In genomic region chr10:34104829-34105572, GRCh38 we compare ENCODE assay signal across 27 cellular contexts.
DNase-seq lines count a peak whose midpoint lies in the region; ATAC-seq, FAIRE-seq and TF ChIP-seq lines count a peak whose summit lies in the region.
"Had no signal": no experiment of that assay in that cellular context is flagged by ENCODE, and none has a peak within 500 bp of the region (broad histone marks: within the 10 kb centered on the region; RNA-seq: fewer than 3 reads in every experiment).

No MANE protein-coding gene starts in this region.

- peaks cover 0 to 7% (median 0%) of the 10 kb centered on the region in 3 experiments; a peak in 2 of 7 replicates for H3K36me3 Mint-ChIP-seq in H9 (ENCODE audit: insufficient read depth in 1 of 3, low read depth in 3 of 3)
- H3K36me3 Mint-ChIP-seq: activated naive CD8-positive, alpha-beta T cell treated with anti-CD3 and anti-CD28 coated beads for 36 hours; CD8-positive, alpha-beta memory T cell; naive B cell; stimulated activated effector memory CD8-positive, alpha-beta T cell treated with anti-CD3 and anti-CD28 coated beads, Interleukin-12 subunit alpha, Interleukin-12 subunit beta, amount 100 ng/mL, for 72 hours had no signal

- H3K79me2 ChIP-seq in H9 (ENCODE audit: insufficient read depth, low read length) (no peaks in the 10 kb centered on the region), H1 (ENCODE audit: control insufficient read depth in 1 of 2, insufficient read depth in 2 of 2, low read length in 2 of 2) (no peaks in the 10 kb centered on the region), keratinocyte (ENCODE audit: control insufficient read depth, insufficient read depth, low read length) (no peaks in the 10 kb centered on the region), smooth muscle cell (ENCODE audit: low read depth) (no peaks in the 10 kb centered on the region)

- H3K27me3 ChIP-seq in H9 (ENCODE audit: insufficient read depth, low read length) = no peaks in the 10 kb centered on the region
- H3K27me3 ChIP-seq in H1 (replicated peaks in 1 of 4; ENCODE audit: control insufficient read depth in 3 of 4, extremely low read depth in 1 of 4, insufficient read depth in 3 of 4, low read length in 3 of 4) = no peaks in the 10 kb centered on the region
- no peaks in the 10 kb centered on the region for H3K27me3 ChIP-seq in keratinocyte (ENCODE audit: control insufficient read depth, extremely low read depth, insufficient read depth, low read length)
- no peaks in the 10 kb centered on the region for H3K27me3 ChIP-seq in smooth muscle cell (ENCODE audit: low read depth)
- H3K27me3 ChIP-seq: gastroesophageal sphincter, pancreas, Peyer's patch, SJSA1, testis had no signal

- H3K23ac ChIP-seq in H9 (ENCODE audit: insufficient read length, low read depth, low read length) = no peak overlapping the region
- H3K23ac ChIP-seq in H1 (ENCODE audit: insufficient read length) = no peak overlapping the region

- no peak overlapping the region for H4K5ac ChIP-seq in H9 (ENCODE audit: insufficient read length, low read depth, low read length)
- H4K5ac ChIP-seq in H1 (ENCODE audit: insufficient read length, low read depth, low read length) = no peak overlapping the region

- H2BK5ac ChIP-seq in H9 (ENCODE audit: insufficient read length, low read length) = no peak overlapping the region
- no peak overlapping the region; the same call in 1 of the 2 replicates for H2BK5ac ChIP-seq in H1 (ENCODE audit: low read depth, low read length)

- H3K27ac ChIP-seq in H9 (ENCODE audit: insufficient read length, low read depth, low read length) (no peak overlapping the region), H1 (ENCODE audit: low read depth, low read length) (no peak overlapping the region), keratinocyte (ENCODE audit: control insufficient read depth, insufficient read depth, low read length) (no peak overlapping the region), smooth muscle cell (ENCODE audit: low read depth) (peak overlapping the region; percentile 93)
- H3K27ac ChIP-seq: gastroesophageal sphincter, pancreas, Peyer's patch, SJSA1, testis had no signal

- H3F3A ChIP-seq in smooth muscle cell (ENCODE audit: low read depth) = peaks cover 26% of the 10 kb centered on the region

- ATAC-seq in Right ventricle myocardium superior (ENCODE audit: poor library complexity) (no peak), GM21825 (IDR thresholded peaks at IDR 0.05; ENCODE audit: unreplicated experiment) (no peak), omental fat pad (ENCODE audit: low FRiP score) (no peak)
- ATAC-seq: gastroesophageal sphincter; pancreas; stimulated activated effector memory CD8-positive, alpha-beta T cell treated with anti-CD3 and anti-CD28 coated beads, Interleukin-12 subunit alpha, Interleukin-12 subunit beta, amount 100 ng/mL, for 72 hours had no signal

- H3K27me3 Mint-ChIP-seq in H9 (ENCODE audit: low read depth) = no peaks in the 10 kb centered on the region; the same call in 1 of the 2 replicates
- H3K27me3 Mint-ChIP-seq: activated CD4-positive, alpha-beta T cell treated with anti-CD3 and anti-CD28 coated beads, Interleukin-2, amount 10 ng/mL, durations not matched to agents 7 days and 5 days; IgD-negative memory B cell; naive B cell had no signal

- H4K8ac ChIP-seq in H9 (replicated peaks; ENCODE audit: insufficient read length, low read depth, low read length) (no peak overlapping the region), H1 (ENCODE audit: extremely low read depth, insufficient read depth, low read length) (no peak overlapping the region)

- POLR2A ChIA-PET in H1 (lab: Charles Lee; ENCODE audit: partially characterized antibody) = no interaction called here

- H2AK5ac ChIP-seq in H9 (ENCODE audit: insufficient read length, low read length) = no peak overlapping the region
- no peak overlapping the region for H2AK5ac ChIP-seq in H1 (ENCODE audit: low read depth, low read length)

- no peak overlapping the region for H3K4ac ChIP-seq in H9 (ENCODE audit: low read depth, low read length)
- H3K4ac ChIP-seq in H1 (replicated peaks; ENCODE audit: insufficient read length, low read depth, low read length) = no peak overlapping the region

- H3K14ac ChIP-seq in H9 (ENCODE audit: insufficient read depth, low read length) (0 out of 2 replicates have a peak overlapping the region, but pooled peaks have one; percentile 20), H1 (ENCODE audit: insufficient read length) (no peak overlapping the region)

- TF ChIP-seq EP300 in H1 (IDR thresholded peaks at IDR 0.05; ENCODE audit: borderline replicate concordance in 1 of 2, low read depth in 2 of 2, low read length in 2 of 2) = no peak

- no CpG with 5 or more reads among the region's 16 CpGs for WGBS in H9 (ENCODE audit: extremely low coverage, insufficient read length, low lambda C conversion rate)
- 74% methylated on average over 16 of the region's 16 CpGs; no CpG with 5 or more reads in 1 of the 2 experiments for WGBS in H1 (ENCODE audit: extremely low coverage in 1 of 2, insufficient coverage in 1 of 2, insufficient read length in 1 of 2, insufficient replicate concordance in 2 of 2, low coverage in 1 of 2, low lambda C conversion rate in 2 of 2, missing lambda C conversion rate in 1 of 2), 2 experiments
- 42% methylated on average over 16 of the region's 16 CpGs for WGBS in smooth muscle cell (ENCODE audit: low lambda C conversion rate)

- H4K91ac ChIP-seq in H9 (ENCODE audit: insufficient read length, low read depth, low read length) = no peak overlapping the region
- H4K91ac ChIP-seq in H1 (replicated peaks; ENCODE audit: insufficient read length, low read length) = no peak overlapping the region

- no peak overlapping the region for H2BK12ac ChIP-seq in H9 (ENCODE audit: insufficient read length, low read depth, low read length)
- 0 out of 2 replicates have a peak overlapping the region, but pooled peaks have one; percentile 1 for H2BK12ac ChIP-seq in H1 (ENCODE audit: low read depth, low read length)

- no peaks in the 10 kb centered on the region for H3K79me1 ChIP-seq in H9 (ENCODE audit: insufficient read depth, low read depth, low read length, poor library complexity, severe bottlenecking)
- H3K79me1 ChIP-seq in H1 (ENCODE audit: low read depth, low read length) = no peaks in the 10 kb centered on the region

- H2BK20ac ChIP-seq in H9 (ENCODE audit: low read depth, low read length, poor library complexity, severe bottlenecking) (no peak overlapping the region), H1 (ENCODE audit: low read length) (no peak overlapping the region)

- H3K9ac ChIP-seq in H9 (ENCODE audit: extremely low read depth, insufficient read length, low read length) = no peak overlapping the region
- no peak overlapping the region for H3K9ac ChIP-seq in H1 (replicated peaks in 1 of 4; ENCODE audit: extremely low read depth in 1 of 4, low read depth in 3 of 4, low read length in 3 of 4)
- H3K9ac ChIP-seq in keratinocyte (ENCODE audit: control insufficient read depth, extremely low read depth, insufficient read depth, low read length) = no peak overlapping the region
- no peak overlapping the region for H3K9ac ChIP-seq in smooth muscle cell (ENCODE audit: low read depth)

- H3K4me3 ChIP-seq in H1 (ENCODE audit: extremely low read depth in 1 of 4, insufficient read depth in 2 of 4, low read depth in 3 of 4, low read length in 4 of 4) = no peak overlapping the region
- no peak overlapping the region for H3K4me3 ChIP-seq in keratinocyte (ENCODE audit: control insufficient read depth in 2 of 3, extremely low read depth in 1 of 3, insufficient read depth in 2 of 3, low read depth in 1 of 3, low read length in 3 of 3)
- no peak overlapping the region for H3K4me3 ChIP-seq in smooth muscle cell
- H3K4me3 ChIP-seq: gastroesophageal sphincter, pancreas, Peyer's patch, SJSA1, testis had no signal

- CTCF ChIA-PET in H1 (lab: Charles Lee; ENCODE audit: partially characterized antibody) = interaction anchor here (1.4 kb wide), 1 partner anchor 23 kb away, joined by 4 read pairs; no protein-coding TSS in a partner anchor

- H4K20me1 ChIP-seq in H9 (ENCODE audit: control insufficient read depth, insufficient read depth, insufficient read length) (no peaks in the 10 kb centered on the region), H1 (replicated peaks in 1 of 2; ENCODE audit: control insufficient read depth in 1 of 2, insufficient read depth in 2 of 2, low read length in 2 of 2) (no peaks in the 10 kb centered on the region), keratinocyte (ENCODE audit: control insufficient read depth, extremely low read depth, insufficient read depth, low read length) (no peaks in the 10 kb centered on the region), smooth muscle cell (ENCODE audit: low read depth) (no peaks in the 10 kb centered on the region)

- no peak overlapping the region for H3T11ph ChIP-seq in H9 (ENCODE audit: low read length)

- intact Hi-C loops in Right ventricle myocardium superior (cut with DNase I) = no loop called here

- H2AFZ ChIP-seq in H9 (ENCODE audit: low read length) (peak overlapping the region; percentile 44), H1 (ENCODE audit: low read length) (peak overlapping the region; percentile 55; the same call in 1 of the 2 replicates), keratinocyte (ENCODE audit: control insufficient read depth, low read length) (peak overlapping the region; percentile 17), smooth muscle cell (ENCODE audit: low read depth) (peak overlapping the region; percentile 52)

- no peak; a peak in 1 of 4 replicates for TF ChIP-seq RAD21 in H1 (IDR thresholded peaks at IDR 0.05 in 1 of 2, conservative IDR thresholded peaks at IDR 0.05 in 1 of 2; ENCODE audit: low read depth in 2 of 2, low read length in 2 of 2)

- dilution Hi-C loops in keratinocyte (cut with MboI; ENCODE audit: extremely low pct_ligation_motif_present, low sequenced_read_pairs) = no loop called here

- H3K9me1 ChIP-seq in keratinocyte (ENCODE audit: control insufficient read depth, extremely low read depth, insufficient read depth, low read length) = no peaks in the 10 kb centered on the region

- H3K4me1 ChIP-seq in H9 (ENCODE audit: insufficient read depth, low read length) = peaks cover 5% of the 10 kb centered on the region; the same call in 1 of the 2 replicates
- H3K4me1 ChIP-seq in H1 (replicated peaks in 1 of 4; ENCODE audit: control insufficient read depth in 3 of 4, insufficient read depth in 4 of 4, low read length in 3 of 4) = peaks cover 0 to 3% (median 1%) of the 10 kb centered on the region in 4 experiments; a peak in 2 of 7 replicates
- peaks cover 27% of the 10 kb centered on the region for H3K4me1 ChIP-seq in keratinocyte (ENCODE audit: control insufficient read depth, extremely low read depth, insufficient read depth, low read length)
- H3K4me1 ChIP-seq in smooth muscle cell (ENCODE audit: low read depth) = peaks cover 9% of the 10 kb centered on the region
- H3K4me1 ChIP-seq: pancreas, Peyer's patch had no signal

- peaks cover 5 to 8% of the 10 kb centered on the region in 2 experiments; a peak in 3 of 5 replicates for H3K9me3 Mint-ChIP-seq in H9
- H3K9me3 Mint-ChIP-seq: activated naive CD8-positive, alpha-beta T cell treated with anti-CD3 and anti-CD28 coated beads for 36 hours had no signal

- no peak overlapping the region for H2BK15ac ChIP-seq in H9 (ENCODE audit: low read depth, low read length)
- H2BK15ac ChIP-seq in H1 (ENCODE audit: low read length) = no peak overlapping the region

- DNase-seq in H9 (no peak), H1 (ENCODE audit: low read depth in 1 of 2, low spot score in 2 of 2) (no peak), keratinocyte (ENCODE audit: low read depth, low spot score) (no peak), smooth muscle cell (lab: John Stamatoyannopoulos, UW; ENCODE audit: unreplicated experiment) (no peak), HuH-7 (ENCODE audit: low spot score) (no peak), Right ventricle myocardium superior (no peak), omental fat pad (ENCODE audit: low spot score) (no peak)
- DNase-seq: activated CD4-positive, alpha-beta T cell treated with anti-CD3 and anti-CD28 coated beads, Interleukin-2, amount 10 ng/mL, durations not matched to agents 7 days and 5 days; activated naive CD8-positive, alpha-beta T cell treated with anti-CD3 and anti-CD28 coated beads for 36 hours; CD8-positive, alpha-beta memory T cell; DMS53; mesenchymal stem cell; naive B cell; NCI-H1436 treated with DMSO at 0.1 percent for 48 hours; NCI-H510A treated with DMSO at 0.1 percent for 48 hours; pancreas; Peyer's patch; stimulated activated CD4-positive, alpha-beta T cell treated with anti-CD3 and anti-CD28 coated beads, Interleukin-1b, Interleukin-23, amount 100 ng/mL, for 48 hours; testis had no signal

- no peak overlapping the region for H3K18ac ChIP-seq in H9 (ENCODE audit: insufficient read length, low read depth, low read length)
- H3K18ac ChIP-seq in H1 (ENCODE audit: extremely low read depth, low read length) = no peak overlapping the region

- H3K4me1 Mint-ChIP-seq in H9 = peaks cover 14 to 15% of the 10 kb centered on the region in 2 experiments
- H3K4me1 Mint-ChIP-seq: activated CD4-positive, alpha-beta T cell treated with anti-CD3 and anti-CD28 coated beads, Interleukin-2, amount 10 ng/mL, durations not matched to agents 7 days and 5 days; activated naive CD8-positive, alpha-beta T cell treated with anti-CD3 and anti-CD28 coated beads for 36 hours; CD8-positive, alpha-beta memory T cell; IgD-negative memory B cell; naive B cell; stimulated activated effector memory CD8-positive, alpha-beta T cell treated with anti-CD3 and anti-CD28 coated beads, Interleukin-12 subunit alpha, Interleukin-12 subunit beta, amount 100 ng/mL, for 72 hours had no signal

- H3K23me2 ChIP-seq in H9 (ENCODE audit: insufficient read length, low read depth, low read length, poor library complexity, severe bottlenecking) = no peaks in the 10 kb centered on the region
- no peaks in the 10 kb centered on the region for H3K23me2 ChIP-seq in H1 (ENCODE audit: low read depth, low read length)

- no peak overlapping the region for H3K56ac ChIP-seq in H9 (ENCODE audit: insufficient read length, low read depth, low read length)
- H3K56ac ChIP-seq in H1 (replicated peaks; ENCODE audit: insufficient read length, low read depth, low read length) = no peak overlapping the region

- peak overlapping the region in 2 of 3 experiments; percentile 50 to 96; a peak in 3 of 7 replicates for H3K27ac Mint-ChIP-seq in H9
- H3K27ac Mint-ChIP-seq: activated CD4-positive, alpha-beta T cell treated with anti-CD3 and anti-CD28 coated beads, Interleukin-2, amount 10 ng/mL, durations not matched to agents 7 days and 5 days; activated naive CD8-positive, alpha-beta T cell treated with anti-CD3 and anti-CD28 coated beads for 36 hours; CD8-positive, alpha-beta memory T cell; IgD-negative memory B cell; naive B cell; stimulated activated effector memory CD8-positive, alpha-beta T cell treated with anti-CD3 and anti-CD28 coated beads, Interleukin-12 subunit alpha, Interleukin-12 subunit beta, amount 100 ng/mL, for 72 hours; T-helper 1 cell treated with Interleukin-12 subunit alpha and Interleukin-12 subunit beta and Interleukin-4 antibody, amounts not matched to agents 30 μg/mL and 1 μg/mL, for 36 hours had no signal

- H3K4me2 ChIP-seq in H9 (ENCODE audit: insufficient read depth, insufficient read length, low read length) (no peak overlapping the region), H1 (ENCODE audit: insufficient read depth in 1 of 2, low read depth in 2 of 2, low read length in 2 of 2) (no peak overlapping the region), keratinocyte (ENCODE audit: control insufficient read depth, extremely low read depth, insufficient read depth, low read depth, low read length) (peak overlapping the region; percentile 22), smooth muscle cell (no peak overlapping the region)

- H3K36me3 ChIP-seq in H1 (ENCODE audit: control insufficient read depth in 2 of 4, insufficient read depth in 4 of 4, low read length in 3 of 4) (no peaks in the 10 kb centered on the region), keratinocyte (ENCODE audit: control insufficient read depth in 2 of 2, extremely low read depth in 1 of 2, insufficient read depth in 2 of 2, low read length in 2 of 2) (no peaks in the 10 kb centered on the region), smooth muscle cell (ENCODE audit: low read depth) (no peaks in the 10 kb centered on the region)
- H3K36me3 ChIP-seq: pancreas, Peyer's patch, SJSA1 had no signal

- peak; percentile 65 for FAIRE-seq in H1 (lab: Jason Lieb, UNC)
- peak; percentile 67 for FAIRE-seq in keratinocyte (lab: Jason Lieb, UNC)
- FAIRE-seq: astrocyte, GM12891, pancreas had no signal

- H3K9me3 ChIP-seq in H9 (ENCODE audit: control insufficient read depth, low read depth, low read length) = no peaks in the 10 kb centered on the region
- 0 out of 4 replicates have a peak, but pooled peaks cover 0 to 2% of the 10 kb centered on the region in 2 experiments for H3K9me3 ChIP-seq in H1 (ENCODE audit: insufficient read depth in 2 of 2, low read depth in 1 of 2, low read length in 1 of 2)
- no peaks in the 10 kb centered on the region for H3K9me3 ChIP-seq in keratinocyte (ENCODE audit: control insufficient read depth, low read depth, low read length)
- no peaks in the 10 kb centered on the region for H3K9me3 ChIP-seq in smooth muscle cell (replicated peaks; ENCODE audit: low read depth)
- H3K9me3 ChIP-seq: gastroesophageal sphincter, pancreas, Peyer's patch, SJSA1, testis had no signal

- no peak overlapping the region for H2BK120ac ChIP-seq in H9 (ENCODE audit: low read depth, low read length, poor library complexity, severe bottlenecking)
- H2BK120ac ChIP-seq in H1 (replicated peaks; ENCODE audit: low read depth, low read length) = no peak overlapping the region

- no peak overlapping the region for H3K4me3 Mint-ChIP-seq in H9
- H3K4me3 Mint-ChIP-seq: activated CD4-positive, alpha-beta T cell treated with anti-CD3 and anti-CD28 coated beads, Interleukin-2, amount 10 ng/mL, durations not matched to agents 7 days and 5 days; activated naive CD8-positive, alpha-beta T cell treated with anti-CD3 and anti-CD28 coated beads for 36 hours; CD8-positive, alpha-beta memory T cell; naive B cell; stimulated activated effector memory CD8-positive, alpha-beta T cell treated with anti-CD3 and anti-CD28 coated beads, Interleukin-12 subunit alpha, Interleukin-12 subunit beta, amount 100 ng/mL, for 72 hours; T-helper 1 cell treated with Interleukin-12 subunit alpha and Interleukin-12 subunit beta and Interleukin-4 antibody, amounts not matched to agents 30 μg/mL and 1 μg/mL, for 36 hours had no signal

- TF ChIP-seq CTCF in H9 (conservative IDR thresholded peaks at IDR 0.05) (no peak), H1 (IDR thresholded peaks at IDR 0.05; ENCODE audit: control extremely low read depth in 1 of 3, insufficient read depth in 1 of 3, low read depth in 1 of 3, low read length in 3 of 3) (no peak), keratinocyte (optimal IDR thresholded peaks at IDR 0.05 in 1 of 3, IDR thresholded peaks at IDR 0.05 in 1 of 3, conservative IDR thresholded peaks at IDR 0.05 in 1 of 3; ENCODE audit: extremely low read depth in 1 of 3, insufficient read depth in 2 of 3, low read length in 3 of 3) (no peak), smooth muscle cell (IDR thresholded peaks at IDR 0.05; ENCODE audit: borderline replicate concordance, insufficient read depth, poor library complexity, severe bottlenecking) (no peak), omental fat pad (IDR thresholded peaks at IDR 0.05) (no peak)

- TF ChIP-seq POLR2A in H1 (IDR thresholded peaks at IDR 0.05; ENCODE audit: control extremely low read depth in 1 of 2, low read depth in 2 of 2, low read length in 2 of 2) = no peak
